Comparison of ENCODE assay signal across 8 cellular contexts in genomic region chr16:30698816-30699614, GRCh38. TPM values are rescaled to one million over a fixed set of nuclear protein-coding genes. Genes with fewer than 3 reads are reported as not detected.
DNase-seq lines count a peak whose midpoint lies in the region; ATAC-seq and TF ChIP-seq lines count a peak whose summit lies in the region.

TSS of gene SRCAP (plus strand) at chr16:30699171. CDS start at chr16:30700825, 1,654 bp downstream.

- DNase-seq in D341Med (ENCODE audit: low spot score) (peak; percentile 92), PC-3 (peak; percentile 78), epithelial cell of proximal tubule (ENCODE audit: low read depth) (peak; percentile 12), mucosa of gallbladder (ENCODE audit: low spot score) (peak; percentile 83)
- DNase-seq in activated T-cell treated with anti-CD3 and anti-CD28 coated beads, Interleukin-2, amount 50 U/mL, for 1 hour = peak; percentile 87
- DNase-seq in stimulated activated CD8-positive, alpha-beta memory T cell treated with anti-CD3 and anti-CD28 coated beads, Interleukin-4, amount 100 ng/mL, for 1 hour (ENCODE audit: low read depth in 2 of 2, low spot score in 1 of 2) = peak; percentile 52 to 59

- POLR2A ChIA-PET in PC-3 (lab: Charles Lee; ENCODE audit: unreplicated experiment) = no interaction called here

- no peaks in the 10 kb centered on the region for H3K9me3 ChIP-seq in HUES64 (ENCODE audit: insufficient read depth, low read depth, low read length)
- H3K9me3 ChIP-seq in PC-3 (ENCODE audit: low read length) = no peaks in the 10 kb centered on the region

- H4K20me1 ChIP-seq in PC-3 (ENCODE audit: low read length) = 0 out of 2 replicates have a peak, but pooled peaks cover 7% of the 10 kb centered on the region

- H3K36me3 ChIP-seq in HUES64 (ENCODE audit: insufficient read depth, low read length) = peaks cover 36% of the 10 kb centered on the region
- H3K36me3 ChIP-seq in PC-3 (ENCODE audit: low read depth, low read length) = peaks cover 17% of the 10 kb centered on the region

- no peaks in the 10 kb centered on the region for H3F3A ChIP-seq in PC-3 (ENCODE audit: low read length, unreplicated experiment)

- H3K27ac ChIP-seq in HUES64 (ENCODE audit: low read depth, low read length) (peak within 1 kb of the TSS; percentile 100), PC-3 (ENCODE audit: low read length) (peak within 1 kb of the TSS; percentile 99)

- under 1% methylated on average over 57 of the region's 57 CpGs for WGBS in HUES64

- peaks cover 8% of the 10 kb centered on the region; the same call in 1 of the 2 replicates for H3K4me1 ChIP-seq in HUES64 (ENCODE audit: insufficient read depth, low read length)
- H3K4me1 ChIP-seq in PC-3 (ENCODE audit: insufficient read depth, low read length) = peaks cover 18% of the 10 kb centered on the region

- peak; percentile 30 for ATAC-seq in GM21447 (IDR thresholded peaks at IDR 0.05; ENCODE audit: unreplicated experiment)
- ATAC-seq in PC-3 = peak; percentile 45

- peak within 1 kb of the TSS; percentile 94 for H2AFZ ChIP-seq in PC-3 (ENCODE audit: low read length)

- TF ChIP-seq CTCF in PC-3 (conservative IDR thresholded peaks at IDR 0.05; ENCODE audit: low read depth, low read length) (no peak), epithelial cell of proximal tubule (conservative IDR thresholded peaks at IDR 0.05; ENCODE audit: low read depth, low read length) (no peak)

- H3K9me2 ChIP-seq in PC-3 (replicated peaks; ENCODE audit: low read length) = no peaks in the 10 kb centered on the region

- peak within 1 kb of the TSS; percentile 95 for H3K4me3 ChIP-seq in HUES64 (ENCODE audit: low read length)
- peak within 1 kb of the TSS; percentile 82 for H3K4me3 ChIP-seq in PC-3 (ENCODE audit: low read length)
- H3K4me3 ChIP-seq in epithelial cell of proximal tubule (ENCODE audit: low read depth, low read length) = peak within 1 kb of the TSS; percentile 97

- H3K9ac ChIP-seq in HUES64 (ENCODE audit: low read depth, low read length) (peak within 1 kb of the TSS; percentile 100), PC-3 (ENCODE audit: low read length) (peak within 1 kb of the TSS; percentile 100)

- peaks cover 37% of the 10 kb centered on the region for H3K79me2 ChIP-seq in PC-3 (ENCODE audit: low read length)

- CTCF ChIA-PET in PC-3 (lab: Charles Lee) = no interaction called here

- TSS peak; percentile 52 for BruUV-seq in PC-3 (replicated peaks; lab: Mats Ljungman, UMichigan)

- intact Hi-C loops in PC-3 (cut with micrococcal nuclease) = loop anchor here (1.0 kb wide), 2 partner anchors 41 kb away; partner anchors contain the start of gene FBRS

- H3K4me2 ChIP-seq in PC-3 (ENCODE audit: low read length) = peak within 1 kb of the TSS; percentile 97

- H3K27me3 ChIP-seq in HUES64 (ENCODE audit: insufficient read depth, low read length) = peaks cover 34% of the 10 kb centered on the region
- no peaks in the 10 kb centered on the region for H3K27me3 ChIP-seq in PC-3 (ENCODE audit: low read length)

RNA-seq across cellular contexts. Expression of gene SRCAP, which starts in this region (rescaled TPM):
- polyA plus RNA-seq in HUES64 (2013, experiment 1 of 2) = 23.3 TPM
- polyA plus RNA-seq in HUES64 (2013, experiment 2 of 2) = 25.3 TPM
- 19.0 and 29.6 TPM in 2 replicates for total RNA-seq in PC-3 (2014; rRNA removed)
- 10.8 and 11.8 TPM in 2 replicates for total RNA-seq in epithelial cell of proximal tubule
- total RNA-seq in mucosa of gallbladder = 89.5 TPM

Comparison
In these comparisons a context has a peak if more than half of its experiments do, and no peak if none do; other contexts are left out.
1. Peak in every context shown above with its lines: DNase-seq, ATAC-seq, H3K4me3 ChIP-seq and H3K27ac ChIP-seq.
2. DNase-seq: peak in every context shown above with its lines; median percentile 92 in D341Med; 87 in activated T-cell treated with anti-CD3 and anti-CD28 coated beads, Interleukin-2, amount 50 U/mL, for 1 hour; 83 in mucosa of gallbladder; 78 in PC-3; 56 in stimulated activated CD8-positive, alpha-beta memory T cell treated with anti-CD3 and anti-CD28 coated beads, Interleukin-4, amount 100 ng/mL, for 1 hour; 12 in epithelial cell of proximal tubule.